In genomic region chr9:133429641-133430161, GRCh38 we compare ENCODE assay signal across 9 cellular contexts. TPM values are rescaled to one million over a fixed set of nuclear protein-coding genes. Genes with fewer than 3 reads are reported as not detected.
A peak's percentile ranks its signal among the peaks of the same experiment; 100 is the strongest.
DNase-seq lines count a peak whose midpoint lies in the region; ATAC-seq and TF ChIP-seq lines count a peak whose summit lies in the region.
"Had no signal": no experiment of that assay in that cellular context is flagged by ENCODE, and none has a peak within 500 bp of the region (broad histone marks: within the 10 kb centered on the region; RNA-seq: fewer than 3 reads in every experiment).

No MANE protein-coding gene starts in this region.

- no peak overlapping the region for H2AFZ ChIP-seq in osteoblast (ENCODE audit: low read length)

- H3K27me3 ChIP-seq in osteoblast (ENCODE audit: insufficient read depth, low read length): peaks cover 17% of the 10 kb centered on the region

- H3K27ac ChIP-seq in osteoblast (ENCODE audit: low read depth, low read length): no peak overlapping the region

- H3K4me3 ChIP-seq in epithelial cell of esophagus (ENCODE audit: low read length): no peak overlapping the region
- no peak overlapping the region for H3K4me3 ChIP-seq in osteoblast (ENCODE audit: insufficient read depth, low read length)

- H3K9me3 ChIP-seq in osteoblast (ENCODE audit: low read depth, low read length): no peaks in the 10 kb centered on the region

- H3K36me3 ChIP-seq in osteoblast (ENCODE audit: insufficient read depth, low read length): no peaks in the 10 kb centered on the region

- ATAC-seq in HG03354 (IDR thresholded peaks at IDR 0.05; ENCODE audit: poor library complexity, severe bottlenecking, unreplicated experiment) (no peak), GM19463 (IDR thresholded peaks at IDR 0.05; ENCODE audit: unreplicated experiment) (no peak)

- no peaks in the 10 kb centered on the region for H3K4me1 ChIP-seq in osteoblast (ENCODE audit: insufficient read depth, low read length)

- DNase-seq in ELF-1 (ENCODE audit: low read depth, low spot score) (peak; percentile 80), NCI-H69 (lab: John Stamatoyannopoulos, UW) (peak; percentile 45), epithelial cell of esophagus (ENCODE audit: low read depth) (peak; percentile 47), osteoblast (ENCODE audit: insufficient read length, low spot score, missing footprints) (peak; percentile 97), NOMO-1 treated with dmso at 0.1 percent for 144 hours (lab: John Stamatoyannopoulos, UW; ENCODE audit: unreplicated experiment) (no peak), NCI-H2227 treated with DMSO at 0.1 percent for 48 hours (lab: John Stamatoyannopoulos, UW) (no peak)
- DNase-seq: SIG-M5 had no signal

- no peaks in the 10 kb centered on the region for H4K20me1 ChIP-seq in osteoblast (ENCODE audit: insufficient read depth, low read length)

- no peaks in the 10 kb centered on the region for H3K79me2 ChIP-seq in osteoblast (ENCODE audit: insufficient read depth, low read length)

- TF ChIP-seq CTCF in epithelial cell of esophagus (IDR thresholded peaks at IDR 0.05; ENCODE audit: insufficient read depth, low read depth, low read length, missing control alignments) (peak; percentile 48), osteoblast (IDR thresholded peaks at IDR 0.05; ENCODE audit: extremely low read depth, low read depth, low read length) (peak; percentile 25)

- H3K4me2 ChIP-seq in osteoblast (ENCODE audit: insufficient read depth, low read length): no peak overlapping the region

RNA-seq across cellular contexts. Expression of gene ADAMTS13, which starts 7.5 kb away (rescaled TPM):
- 1.2 and 1.4 TPM in 2 replicates for total RNA-seq in osteoblast

RNA-seq across cellular contexts. Expression of gene REXO4, which starts 11.9 kb away (rescaled TPM):
- total RNA-seq in osteoblast: 10.6 and 11.9 TPM in 2 replicates

RNA-seq across cellular contexts. Expression of gene CACFD1, which starts 30.1 kb away (rescaled TPM):
- total RNA-seq in osteoblast: 8.0 and 9.0 TPM in 2 replicates

RNA-seq across cellular contexts. Expression of gene SLC2A6, which starts 49.2 kb away (rescaled TPM):
- total RNA-seq in osteoblast: 25.3 TPM in 2 replicates

RNA-seq across cellular contexts. Expression of gene STKLD1, which starts 53.5 kb away (rescaled TPM):
- total RNA-seq in osteoblast: 0.72 and 1.2 TPM in 2 replicates

Comparison
In these comparisons a context has a peak if more than half of its experiments do, and no peak if none do; other contexts are left out.
1. DNase-seq: peak in ELF-1 (single experiment), NCI-H69 (single experiment), epithelial cell of esophagus (single experiment) and osteoblast (single experiment); none in NOMO-1 treated with dmso at 0.1 percent for 144 hours (single experiment) and NCI-H2227 treated with DMSO at 0.1 percent for 48 hours (single experiment).